ENCODE assay signal across 13 cellular contexts in genomic region chr7:91929463-91929862, GRCh38. TPM values are rescaled to one million over a fixed set of nuclear protein-coding genes. Genes with fewer than 3 reads are reported as not detected.
DNase-seq lines count a peak whose midpoint lies in the region; ATAC-seq lines count a peak whose summit lies in the region.
"Had no signal": no experiment of that assay in that cellular context is flagged by ENCODE, and none has a peak within 500 bp of the region (broad histone marks: within the 10 kb centered on the region; RNA-seq: fewer than 3 reads in every experiment).

No MANE protein-coding gene starts in this region.

- CTCF ChIA-PET in activated CD8-positive, alpha-beta memory T cell treated with anti-CD3 and anti-CD28 coated beads, Interleukin-2, amount 10 ng/mL, durations not matched to agents 7 days and 5 days (lab: Charles Lee) = no interaction called here
- CTCF ChIA-PET in naive thymus-derived CD4-positive, alpha-beta T cell (lab: Charles Lee) = no interaction called here

- DNase-seq in activated CD8-positive, alpha-beta memory T cell treated with anti-CD3 and anti-CD28 coated beads, Interleukin-2, amount 10 ng/mL, durations not matched to agents 7 days and 5 days = no peak
- no peak for DNase-seq in activated CD8-positive, alpha-beta memory T cell treated with anti-CD3 and anti-CD28 coated beads for 24 hours
- DNase-seq in MV-4-11 (lab: John Stamatoyannopoulos, UW) (peak; percentile 5), Right ventricle myocardium superior (no peak), epidermal melanocyte (ENCODE audit: insufficient read length, low spot score) (no peak)
- no peak for DNase-seq in naive thymus-derived CD4-positive, alpha-beta T cell
- DNase-seq: central memory CD4-positive, alpha-beta T cell; head of caudate nucleus; NCI-H524; small intestine; stimulated activated naive CD4-positive, alpha-beta T cell had no signal

- ATAC-seq in activated CD8-positive, alpha-beta memory T cell treated with anti-CD3 and anti-CD28 coated beads, Interleukin-2, amount 10 ng/mL, durations not matched to agents 7 days and 5 days = peak; percentile 70
- peak; percentile 57 for ATAC-seq in HG02588 (IDR thresholded peaks at IDR 0.05; ENCODE audit: unreplicated experiment)
- ATAC-seq in stimulated activated memory B cell treated with anti-CD40 and anti-IgM and Interleukin-4, amounts not matched to agents 10 μg/mL and 1 μg/mL and 100 μg/mL, for 72 hours = peak; percentile 41
- no peak for ATAC-seq in Right ventricle myocardium superior (ENCODE audit: poor library complexity)
- no peak for ATAC-seq in naive thymus-derived CD4-positive, alpha-beta T cell

- H3K4me3 ChIP-seq in naive thymus-derived CD4-positive, alpha-beta T cell (ENCODE audit: low read length) = no peak overlapping the region

- no peak overlapping the region for H3K4me3 Mint-ChIP-seq in activated CD8-positive, alpha-beta memory T cell treated with anti-CD3 and anti-CD28 coated beads, Interleukin-2, amount 10 ng/mL, durations not matched to agents 7 days and 5 days
- no peak overlapping the region for H3K4me3 Mint-ChIP-seq in stimulated activated memory B cell treated with anti-CD40 and anti-IgM and Interleukin-4, amounts not matched to agents 10 μg/mL and 1 μg/mL and 100 μg/mL, for 72 hours
- H3K4me3 Mint-ChIP-seq in naive thymus-derived CD4-positive, alpha-beta T cell = no peak overlapping the region

- H3K9me3 Mint-ChIP-seq in activated CD8-positive, alpha-beta memory T cell treated with anti-CD3 and anti-CD28 coated beads, Interleukin-2, amount 10 ng/mL, durations not matched to agents 7 days and 5 days (ENCODE audit: low read depth) = no peaks in the 10 kb centered on the region
- no peaks in the 10 kb centered on the region for H3K9me3 Mint-ChIP-seq in stimulated activated memory B cell treated with anti-CD40 and anti-IgM and Interleukin-4, amounts not matched to agents 10 μg/mL and 1 μg/mL and 100 μg/mL, for 72 hours
- peaks cover 0 to 11% (median 3%) of the 10 kb centered on the region in 11 donors for H3K9me3 Mint-ChIP-seq in naive thymus-derived CD4-positive, alpha-beta T cell

- no peaks in the 10 kb centered on the region for H3K27me3 ChIP-seq in naive thymus-derived CD4-positive, alpha-beta T cell (ENCODE audit: control insufficient read depth in 2 of 2, insufficient read depth in 2 of 2, low read length in 2 of 2)

- peaks cover 1% of the 10 kb centered on the region for H3K36me3 Mint-ChIP-seq in activated CD8-positive, alpha-beta memory T cell treated with anti-CD3 and anti-CD28 coated beads, Interleukin-2, amount 10 ng/mL, durations not matched to agents 7 days and 5 days
- no peaks in the 10 kb centered on the region for H3K36me3 Mint-ChIP-seq in stimulated activated memory B cell treated with anti-CD40 and anti-IgM and Interleukin-4, amounts not matched to agents 10 μg/mL and 1 μg/mL and 100 μg/mL, for 72 hours
- no peaks in the 10 kb centered on the region for H3K36me3 Mint-ChIP-seq in naive thymus-derived CD4-positive, alpha-beta T cell

- no peak overlapping the region for H3K27ac ChIP-seq in naive thymus-derived CD4-positive, alpha-beta T cell (ENCODE audit: low read depth, low read length)

- H3K36me3 ChIP-seq in naive thymus-derived CD4-positive, alpha-beta T cell (ENCODE audit: control insufficient read depth in 2 of 3, insufficient read depth in 3 of 3, low read length in 3 of 3) = no peaks in the 10 kb centered on the region

- H3K27me3 Mint-ChIP-seq in activated CD8-positive, alpha-beta memory T cell treated with anti-CD3 and anti-CD28 coated beads, Interleukin-2, amount 10 ng/mL, durations not matched to agents 7 days and 5 days = peaks cover 28% of the 10 kb centered on the region
- peaks cover 37% of the 10 kb centered on the region for H3K27me3 Mint-ChIP-seq in stimulated activated memory B cell treated with anti-CD40 and anti-IgM and Interleukin-4, amounts not matched to agents 10 μg/mL and 1 μg/mL and 100 μg/mL, for 72 hours
- H3K27me3 Mint-ChIP-seq in naive thymus-derived CD4-positive, alpha-beta T cell = peaks cover 9 to 23% (median 15%) of the 10 kb centered on the region in 5 donors

- H3K27ac Mint-ChIP-seq in activated CD8-positive, alpha-beta memory T cell treated with anti-CD3 and anti-CD28 coated beads, Interleukin-2, amount 10 ng/mL, durations not matched to agents 7 days and 5 days = no peak overlapping the region
- no peak overlapping the region for H3K27ac Mint-ChIP-seq in stimulated activated memory B cell treated with anti-CD40 and anti-IgM and Interleukin-4, amounts not matched to agents 10 μg/mL and 1 μg/mL and 100 μg/mL, for 72 hours
- no peak overlapping the region for H3K27ac Mint-ChIP-seq in naive thymus-derived CD4-positive, alpha-beta T cell

- POLR2A ChIA-PET in naive thymus-derived CD4-positive, alpha-beta T cell (lab: Charles Lee) = no interaction called here

- H3K9me3 ChIP-seq in naive thymus-derived CD4-positive, alpha-beta T cell (ENCODE audit: control insufficient read depth in 2 of 3, low read length in 3 of 3) = no peaks in the 10 kb centered on the region

- H3K4me1 ChIP-seq in naive thymus-derived CD4-positive, alpha-beta T cell (ENCODE audit: control insufficient read depth in 2 of 2, insufficient read depth in 2 of 2, low read length in 2 of 2) = no peaks in the 10 kb centered on the region

- intact Hi-C loops in Right ventricle myocardium superior (cut with DNase I) = no loop called here
- intact Hi-C loops in naive thymus-derived CD4-positive, alpha-beta T cell (cut with micrococcal nuclease) = no loop called here

- H3K4me1 Mint-ChIP-seq in activated CD8-positive, alpha-beta memory T cell treated with anti-CD3 and anti-CD28 coated beads, Interleukin-2, amount 10 ng/mL, durations not matched to agents 7 days and 5 days = peaks cover 5% of the 10 kb centered on the region
- no peaks in the 10 kb centered on the region for H3K4me1 Mint-ChIP-seq in stimulated activated memory B cell treated with anti-CD40 and anti-IgM and Interleukin-4, amounts not matched to agents 10 μg/mL and 1 μg/mL and 100 μg/mL, for 72 hours
- peaks cover 0 to 6% (median 6%) of the 10 kb centered on the region in 7 donors for H3K4me1 Mint-ChIP-seq in naive thymus-derived CD4-positive, alpha-beta T cell

RNA-seq across cellular contexts. Expression of gene AKAP9, which starts 11.2 kb away (rescaled TPM):
- 10 to 100 TPM; 35.1 to 38.4 TPM for total RNA-seq in activated CD8-positive, alpha-beta memory T cell treated with anti-CD3 and anti-CD28 coated beads, Interleukin-2, amount 10 ng/mL, durations not matched to agents 7 days and 5 days
- total RNA-seq in Right ventricle myocardium superior = 44.0 TPM
- total RNA-seq in naive thymus-derived CD4-positive, alpha-beta T cell = 10 to 100 TPM; 50.0 to 93.5 (median 66.1) TPM
- 10 to 100 TPM; 26.0 to 45.0 TPM for polyA plus RNA-seq in naive thymus-derived CD4-positive, alpha-beta T cell

RNA-seq across cellular contexts. Expression of gene MTERF1, which starts 49.0 kb away (rescaled TPM):
- total RNA-seq in activated CD8-positive, alpha-beta memory T cell treated with anti-CD3 and anti-CD28 coated beads, Interleukin-2, amount 10 ng/mL, durations not matched to agents 7 days and 5 days = 10 to 100 TPM; 14.9 to 17.4 TPM
- total RNA-seq in Right ventricle myocardium superior = 9.6 TPM
- 10 to 100 TPM in 4 of 5 experiments, 1 to 10 TPM in 1; 9.6 to 32.7 (median 17.8) TPM for total RNA-seq in naive thymus-derived CD4-positive, alpha-beta T cell
- 10 to 100 TPM; 12.8 to 14.1 TPM for polyA plus RNA-seq in naive thymus-derived CD4-positive, alpha-beta T cell

Comparison
In these comparisons a context has a peak if more than half of its experiments do, and no peak if none do; other contexts are left out.
1. ATAC-seq: peak in activated CD8-positive, alpha-beta memory T cell treated with anti-CD3 and anti-CD28 coated beads, Interleukin-2, amount 10 ng/mL, durations not matched to agents 7 days and 5 days (single experiment), HG02588 (single experiment) and stimulated activated memory B cell treated with anti-CD40 and anti-IgM and Interleukin-4, amounts not matched to agents 10 μg/mL and 1 μg/mL and 100 μg/mL, for 72 hours (single experiment); none in Right ventricle myocardium superior (single experiment) and naive thymus-derived CD4-positive, alpha-beta T cell (single experiment).